ENCODE assay signal across 8 cellular contexts in genomic region chr19:2167896-2168618, GRCh38. TPM values are rescaled to one million over a fixed set of nuclear protein-coding genes. Genes with fewer than 3 reads are reported as not detected.
A peak's percentile ranks its signal among the peaks of the same experiment; 100 is the strongest.
DNase-seq lines count a peak whose midpoint lies in the region; ATAC-seq, FAIRE-seq and TF ChIP-seq lines count a peak whose summit lies in the region.

No MANE protein-coding gene starts in this region.

- no peak overlapping the region for H3K56ac ChIP-seq in mesendoderm (ENCODE audit: low read length)

- H4K8ac ChIP-seq in mesendoderm (ENCODE audit: low read depth, low read length): no peak overlapping the region

- no peak overlapping the region for H2BK5ac ChIP-seq in mesendoderm (ENCODE audit: low read length)

- in situ Hi-C loops in gastrocnemius medialis (cut with MboI; ENCODE audit: low sequenced_read_pairs in 4 of 4): no loop called here

- TF ChIP-seq CTCF in WI38 (IDR thresholded peaks at IDR 0.05; ENCODE audit: low read depth, low read length): no peak
- TF ChIP-seq CTCF in gastrocnemius medialis (IDR thresholded peaks at IDR 0.05 in 4 of 5, conservative IDR thresholded peaks at IDR 0.05 in 1 of 5): no peak

- no CpG with 5 or more reads among the region's 16 CpGs for WGBS in mesendoderm (ENCODE audit: extremely low coverage, insufficient coverage, low lambda C conversion rate)

- ATAC-seq in HG03196 (IDR thresholded peaks at IDR 0.05; ENCODE audit: unreplicated experiment): peak; percentile 36
- peak; percentile 49 for ATAC-seq in Right ventricle myocardium inferior
- ATAC-seq in gastrocnemius medialis: no peak
- ATAC-seq in HG02884 (IDR thresholded peaks at IDR 0.05; ENCODE audit: unreplicated experiment): no peak

- H3K18ac ChIP-seq in mesendoderm (ENCODE audit: low read length): no peak overlapping the region

- peaks cover 19% of the 10 kb centered on the region for H3K79me1 ChIP-seq in mesendoderm (ENCODE audit: low read length)

- no peak overlapping the region for H2BK120ac ChIP-seq in mesendoderm (ENCODE audit: low read depth, low read length)

- H3K9me3 ChIP-seq in gastrocnemius medialis: no peaks in the 10 kb centered on the region

- H3K4me1 ChIP-seq in gastrocnemius medialis (peaks cover 73 to 80% of the 10 kb centered on the region in 2 donors), mesendoderm (ENCODE audit: control insufficient read depth, low read depth, low read length) (peaks cover 8% of the 10 kb centered on the region)

- H3K36me3 ChIP-seq in gastrocnemius medialis (no peaks in the 10 kb centered on the region), mesendoderm (ENCODE audit: control insufficient read depth, insufficient read depth, low read length) (no peaks in the 10 kb centered on the region)

- H2AK5ac ChIP-seq in mesendoderm (ENCODE audit: low read length): no peak overlapping the region

- no peak overlapping the region for H3K23ac ChIP-seq in mesendoderm (ENCODE audit: low read length)

- intact Hi-C loops in Right ventricle myocardium inferior (cut with DNase I) (loop anchor here (2.0 to 10.0 kb wide), 3 partner anchors 41 to 1784 kb away; no protein-coding TSS in a partner anchor), gastrocnemius medialis (cut with DNase I; ENCODE audit: low total_unique reads) (loop anchor here (2.0 to 10.0 kb wide), 3 partner anchors 103 to 1807 kb away; partner anchors contain the start of genes ATP5F1D, DAPK3 and MIDN)

- H3K4me3 ChIP-seq in WI38 (ENCODE audit: low read depth, low read length) (peak overlapping the region; percentile 3; the same call in 1 of the 2 replicates), gastrocnemius medialis (peak overlapping the region in 2 of 4 donors; percentile 1 to 13), mesendoderm (ENCODE audit: low read length) (no peak overlapping the region)

- no peak overlapping the region for H2BK15ac ChIP-seq in mesendoderm (replicated peaks; ENCODE audit: low read depth)

- no peak overlapping the region for H4K5ac ChIP-seq in mesendoderm (ENCODE audit: low read length)

- no peak overlapping the region for H3K4ac ChIP-seq in mesendoderm (ENCODE audit: low read depth, low read length)

- FAIRE-seq in GM12891 (lab: Jason Lieb, UNC): no peak

- H3K27me3 ChIP-seq in gastrocnemius medialis: no peaks in the 10 kb centered on the region
- H3K27me3 ChIP-seq in mesendoderm (ENCODE audit: insufficient read depth, low read length, poor library complexity): no peaks in the 10 kb centered on the region

- DNase-seq in GM12891 (ENCODE audit: insufficient read length, low spot score): no peak
- peak; percentile 89 for DNase-seq in Right ventricle myocardium inferior (ENCODE audit: missing footprints)
- DNase-seq in gastrocnemius medialis: peak; percentile 40 to 73
- no peak for DNase-seq in NCI-H2081 (lab: John Stamatoyannopoulos, UW)
- DNase-seq in mesendoderm: no peak

- no peak overlapping the region for H3K9ac ChIP-seq in mesendoderm (ENCODE audit: low read length)

- peak overlapping the region; percentile 91 to 100 (median 96) for H3K27ac ChIP-seq in gastrocnemius medialis
- H3K27ac ChIP-seq in mesendoderm (ENCODE audit: low read depth, low read length): no peak overlapping the region

- TF ChIP-seq POLR2A in GM12891 (IDR thresholded peaks at IDR 0.05; ENCODE audit: low read depth, low read length) (0 out of 2 replicates have a peak, but pooled peaks have one; percentile 34), gastrocnemius medialis (IDR thresholded peaks at IDR 0.05) (no peak)

- no peak overlapping the region for H3K4me2 ChIP-seq in mesendoderm (ENCODE audit: low read length)

- H3K79me2 ChIP-seq in mesendoderm (ENCODE audit: control insufficient read depth, insufficient read depth, low read length): peaks cover 70% of the 10 kb centered on the region

TF ChIP-seq in GM12891, 5 proteins besides CTCF, POLR2A, EP300 and RAD21:
- TF ChIP-seq PAX5 (IDR thresholded peaks at IDR 0.05; ENCODE audit: insufficient read depth, low read length, severe bottlenecking) (no peak), TAF1 (IDR thresholded peaks at IDR 0.05; ENCODE audit: low read depth, low read length) (no peak; the same call in 1 of the 2 replicates), POU2F2 (IDR thresholded peaks at IDR 0.05; ENCODE audit: low read depth, low read length) (peak; percentile 65; the same call in 1 of the 2 replicates), SPI1 (IDR thresholded peaks at IDR 0.05; ENCODE audit: low read depth, low read length) (peak; percentile 48), POLR2AphosphoS5 (IDR thresholded peaks at IDR 0.05; ENCODE audit: low read depth, low read length) (0 out of 2 replicates have a peak, but pooled peaks have one; percentile 39)

RNA-seq across cellular contexts. Expression of gene DOT1L, which starts 4.3 kb away (rescaled TPM):
- polyA plus RNA-seq in GM12891 (2012; ENCODE audit: low read depth, missing spikeins): 18.5 TPM
- total RNA-seq in Right ventricle myocardium inferior: 9.7 TPM
- total RNA-seq in gastrocnemius medialis: 10 to 100 TPM in 3 of 4 donors, 1 to 10 TPM in 1; 9.3 to 48.5 (median 15.8) TPM
- 33.0 TPM for polyA plus RNA-seq in mesendoderm (2013, experiment 1 of 2)
- polyA plus RNA-seq in mesendoderm (2013, experiment 2 of 2): 33.1 TPM

RNA-seq across cellular contexts. Expression of gene AP3D1, which starts 16.7 kb away (rescaled TPM):
- 80.2 TPM for polyA plus RNA-seq in GM12891 (2012; ENCODE audit: low read depth, missing spikeins)
- total RNA-seq in Right ventricle myocardium inferior (71.8 TPM), gastrocnemius medialis (100 to 1,000 TPM in 1 of 4 donors, 10 to 100 TPM in 3; 71.0 to 139 (median 99.0) TPM)
- polyA plus RNA-seq in mesendoderm (2013, experiment 1 of 2): 92.2 TPM
- polyA plus RNA-seq in mesendoderm (2013, experiment 2 of 2): 92.6 TPM

Comparison
In these comparisons a context has a peak if more than half of its experiments do, and no peak if none do; other contexts are left out.
1. DNase-seq: peak in Right ventricle myocardium inferior (single experiment) and gastrocnemius medialis (2 of 2); none in GM12891 (single experiment), NCI-H2081 (0 of 2) and mesendoderm (single experiment).
2. ATAC-seq: peak in HG03196 (single experiment) and Right ventricle myocardium inferior (single experiment); none in gastrocnemius medialis (0 of 2) and HG02884 (single experiment).